8 cellular contexts compared by ENCODE assay signal in genomic region chr3:140941434-140942220, GRCh38. TPM values are rescaled to one million over a fixed set of nuclear protein-coding genes. Genes with fewer than 3 reads are reported as not detected.
DNase-seq lines count a peak whose midpoint lies in the region; ATAC-seq lines count a peak whose summit lies in the region.

Gene SLC25A36, plus strand, starts transcription at chr3:140941836. Its CDS starts 219 bp downstream, at chr3:140942055.

- H3K27ac ChIP-seq in BLaER1: peak within 1 kb of the TSS; percentile 97

- H3K27me3 ChIP-seq in BLaER1: no peaks in the 10 kb centered on the region

- H3K9me3 ChIP-seq in BLaER1: no peaks in the 10 kb centered on the region

- H4K20me1 ChIP-seq in BLaER1: peaks cover 41% of the 10 kb centered on the region

- peak within 1 kb of the TSS; percentile 99 for H3K9ac ChIP-seq in BLaER1

- CTCF ChIA-PET in activated CD4-positive, alpha-beta T cell treated with anti-CD3 and anti-CD28 coated beads, Interleukin-2, amount 10 ng/mL, durations not matched to agents 7 days and 5 days (lab: Charles Lee): interaction anchor here (0.9 to 1.4 kb wide), 2 partner anchors 12 to 136 kb away, joined by 3 read pairs; no protein-coding TSS in a partner anchor

- DNase-seq in NCI-H69 (lab: John Stamatoyannopoulos, UW) (peak; percentile 98), dedifferentiated amniotic fluid mesenchymal stem cell (ENCODE audit: extremely low spot score) (peak; percentile 99), left kidney (ENCODE audit: low read depth, low spot score) (peak; percentile 100)
- peak; percentile 98 for DNase-seq in activated CD4-positive, alpha-beta T cell treated with anti-CD3 and anti-CD28 coated beads, Interleukin-2, amount 10 ng/mL, durations not matched to agents 7 days and 5 days
- peak; percentile 96 to 97 for DNase-seq in stimulated activated CD4-positive, alpha-beta T cell treated with anti-CD3 and anti-CD28 coated beads, Interleukin-2, amount 100 ng/mL, for 24 hours

- H3K4me3 Mint-ChIP-seq in activated CD4-positive, alpha-beta T cell treated with anti-CD3 and anti-CD28 coated beads, Interleukin-2, amount 10 ng/mL, durations not matched to agents 7 days and 5 days: peak within 1 kb of the TSS; percentile 93

- H3K36me3 ChIP-seq in BLaER1: peaks cover 7% of the 10 kb centered on the region; the same call in 1 of the 2 replicates

- H3K4me1 Mint-ChIP-seq in activated CD4-positive, alpha-beta T cell treated with anti-CD3 and anti-CD28 coated beads, Interleukin-2, amount 10 ng/mL, durations not matched to agents 7 days and 5 days: peaks cover 28% of the 10 kb centered on the region

- ATAC-seq in GM19328 (IDR thresholded peaks at IDR 0.05; ENCODE audit: unreplicated experiment): peak; percentile 95
- peak; percentile 96 for ATAC-seq in HG03520 (IDR thresholded peaks at IDR 0.05; ENCODE audit: unreplicated experiment)

- H3K27ac Mint-ChIP-seq in activated CD4-positive, alpha-beta T cell treated with anti-CD3 and anti-CD28 coated beads, Interleukin-2, amount 10 ng/mL, durations not matched to agents 7 days and 5 days: peak within 1 kb of the TSS; percentile 99

- H3K4me3 ChIP-seq in BLaER1: peak within 1 kb of the TSS; percentile 95

- peaks cover 8% of the 10 kb centered on the region for H3K36me3 Mint-ChIP-seq in activated CD4-positive, alpha-beta T cell treated with anti-CD3 and anti-CD28 coated beads, Interleukin-2, amount 10 ng/mL, durations not matched to agents 7 days and 5 days (ENCODE audit: low read depth)

- H3K27me3 Mint-ChIP-seq in activated CD4-positive, alpha-beta T cell treated with anti-CD3 and anti-CD28 coated beads, Interleukin-2, amount 10 ng/mL, durations not matched to agents 7 days and 5 days: peaks cover 7% of the 10 kb centered on the region

- H3K4me2 ChIP-seq in BLaER1: peak within 1 kb of the TSS; percentile 91

- H3K4me1 ChIP-seq in BLaER1: peaks cover 27% of the 10 kb centered on the region

- no peaks in the 10 kb centered on the region for H3K9me3 Mint-ChIP-seq in activated CD4-positive, alpha-beta T cell treated with anti-CD3 and anti-CD28 coated beads, Interleukin-2, amount 10 ng/mL, durations not matched to agents 7 days and 5 days

- POLR2A ChIA-PET in activated CD4-positive, alpha-beta T cell treated with anti-CD3 and anti-CD28 coated beads, Interleukin-2, amount 10 ng/mL, durations not matched to agents 7 days and 5 days (lab: Charles Lee): no interaction called here

RNA-seq across cellular contexts. Expression of gene SLC25A36, which starts in this region (rescaled TPM):
- 10 to 100 TPM; 31.9 to 35.6 TPM for total RNA-seq in activated CD4-positive, alpha-beta T cell treated with anti-CD3 and anti-CD28 coated beads, Interleukin-2, amount 10 ng/mL, durations not matched to agents 7 days and 5 days

Comparison
In these comparisons a context has a peak if more than half of its experiments do, and no peak if none do; other contexts are left out.
1. Peak in every context shown above with its lines: DNase-seq, ATAC-seq, H3K4me3 ChIP-seq and H3K27ac ChIP-seq.